ENCODE assay signal across 8 cellular contexts in genomic region chr17:74457146-74457819, GRCh38. TPM values are rescaled to one million over a fixed set of nuclear protein-coding genes. Genes with fewer than 3 reads are reported as not detected.
DNase-seq lines count a peak whose midpoint lies in the region; ATAC-seq and TF ChIP-seq lines count a peak whose summit lies in the region.

No MANE protein-coding gene starts in this region.

- ATAC-seq in RWPE2 (ENCODE audit: low read depth): no peak; the same call in 2 of the 3 replicates
- ATAC-seq in foreskin keratinocyte: peak; percentile 6
- ATAC-seq in HG02571 (IDR thresholded peaks at IDR 0.05; ENCODE audit: unreplicated experiment): no peak

- no peaks in the 10 kb centered on the region for H3K9me3 Mint-ChIP-seq in Calu3 (ENCODE audit: low read depth, unreplicated experiment)

- DNase-seq in Calu3 (peak; percentile 78), HuH-7.5 (ENCODE audit: low spot score) (peak; percentile 72), RWPE2 (ENCODE audit: low spot score) (no peak), foreskin keratinocyte (no peak), ovary (peak; percentile 69 to 90 (median 87)), transverse colon (peak; percentile 80)
- DNase-seq in activated effector memory CD4-positive, alpha-beta T cell treated with anti-CD3 and anti-CD28 coated beads, Interleukin-2, amount 50 U/mL, for 16 hours: peak; percentile 91

- H3K4me1 Mint-ChIP-seq in Calu3 (ENCODE audit: low read depth, unreplicated experiment): no peaks in the 10 kb centered on the region

- H3K27me3 ChIP-seq in RWPE2 (ENCODE audit: insufficient read depth, poor library complexity, severe bottlenecking) (peaks cover 4% of the 10 kb centered on the region), foreskin keratinocyte (peaks cover 26% of the 10 kb centered on the region), ovary (no peaks in the 10 kb centered on the region), transverse colon (no peaks in the 10 kb centered on the region)

- H3K9me3 ChIP-seq in RWPE2 (ENCODE audit: severe bottlenecking): no peaks in the 10 kb centered on the region
- no peaks in the 10 kb centered on the region for H3K9me3 ChIP-seq in ovary
- H3K9me3 ChIP-seq in transverse colon: no peaks in the 10 kb centered on the region

- BruUV-seq in Calu3 (replicated peaks; lab: Mats Ljungman, UMichigan): no TSS peak

- TF ChIP-seq CTCF in Calu3 (IDR thresholded peaks at IDR 0.05; ENCODE audit: unreplicated experiment) (peak; percentile 98), RWPE2 (IDR thresholded peaks at IDR 0.05; ENCODE audit: poor library complexity, severe bottlenecking) (peak; percentile 93), foreskin keratinocyte (conservative IDR thresholded peaks at IDR 0.05) (peak; percentile 94), ovary (IDR thresholded peaks at IDR 0.05) (peak; percentile 83 to 98 (median 96)), transverse colon (IDR thresholded peaks at IDR 0.05) (peak; percentile 95 to 99 (median 98))

- H3K36me3 Mint-ChIP-seq in Calu3 (ENCODE audit: insufficient read depth, unreplicated experiment): no peaks in the 10 kb centered on the region

- H3K27ac ChIP-seq in RWPE2 (ENCODE audit: poor library complexity, severe bottlenecking): no peak overlapping the region
- H3K27ac ChIP-seq in foreskin keratinocyte: no peak overlapping the region
- H3K27ac ChIP-seq in ovary: no peak overlapping the region
- H3K27ac ChIP-seq in transverse colon: no peak overlapping the region

- no peaks in the 10 kb centered on the region for H3K36me3 ChIP-seq in RWPE2 (ENCODE audit: low read depth)
- no peaks in the 10 kb centered on the region for H3K36me3 ChIP-seq in ovary
- no peaks in the 10 kb centered on the region for H3K36me3 ChIP-seq in transverse colon

- H3K4me1 ChIP-seq in RWPE2 (ENCODE audit: insufficient read depth, poor library complexity, severe bottlenecking): no peaks in the 10 kb centered on the region
- no peaks in the 10 kb centered on the region for H3K4me1 ChIP-seq in foreskin keratinocyte
- peaks cover 21% of the 10 kb centered on the region for H3K4me1 ChIP-seq in ovary (ENCODE audit: insufficient read depth)
- H3K4me1 ChIP-seq in transverse colon: peaks cover 15 to 35% (median 29%) of the 10 kb centered on the region in 4 donors

- CTCF ChIA-PET in Calu3 (lab: Charles Lee): interaction anchor here (1.3 to 2.5 kb wide), 4 partner anchors 18 to 89 kb away, joined by 5 to 27 read pairs (median 5); no protein-coding TSS in a partner anchor

- H3K27me3 Mint-ChIP-seq in Calu3 (ENCODE audit: unreplicated experiment): peaks cover 47% of the 10 kb centered on the region

- no peak overlapping the region for H3K4me3 Mint-ChIP-seq in Calu3 (ENCODE audit: low read depth, unreplicated experiment)

- intact Hi-C loops in Calu3 (cut with micrococcal nuclease; ENCODE audit: unreplicated experiment) (loop anchor here (1.0 to 5.0 kb wide), 3 partner anchors 35 to 78 kb away; no protein-coding TSS in a partner anchor), ovary (cut with DNase I) (loop anchor here in 2 of 4 donors (5.0 to 10.0 kb wide), 3 partner anchors 162 to 250 kb away; partner anchors contain the start of gene TTYH2 (in 1 of the 2)), transverse colon (cut with DNase I; ENCODE audit: low total_unique reads) (loop anchor here (1.0 kb wide), 1 partner anchor 78 kb away; no protein-coding TSS in a partner anchor)

- TF ChIP-seq EP300 in ovary (IDR thresholded peaks at IDR 0.05) (no peak), transverse colon (IDR thresholded peaks at IDR 0.05; ENCODE audit: low read depth) (no peak)

- H3K4me3 ChIP-seq in RWPE2 (ENCODE audit: severe bottlenecking): no peak overlapping the region
- no peak overlapping the region for H3K4me3 ChIP-seq in ovary
- no peak overlapping the region for H3K4me3 ChIP-seq in transverse colon

- peak; percentile 56 for TF ChIP-seq POLR2A in ovary (IDR thresholded peaks at IDR 0.05)
- no peak for TF ChIP-seq POLR2A in transverse colon (IDR thresholded peaks at IDR 0.05)

- no peak overlapping the region for H3K27ac Mint-ChIP-seq in Calu3 (ENCODE audit: unreplicated experiment)

- WGBS in ovary, 3 donors: 19 to 22% (median 20%) methylated on average over 18 of the region's 18 CpGs
- 24 to 46% methylated on average over 7 to 18 of the region's 18 CpGs for WGBS in transverse colon (ENCODE audit: low coverage in 1 of 2), 2 donors

- in situ Hi-C loops in transverse colon (cut with MboI; ENCODE audit: low pct_ligation_motif_present in 1 of 4, low pct_unique_long_range_greater_than_20kb in 1 of 4, low sequenced_read_pairs in 3 of 4): loop anchor here in 2 of 4 donors (5.0 to 10.0 kb wide), 2 partner anchors 80 to 252 kb away; partner anchors contain the start of gene RPL38 (in 1 of the 2)

RNA-seq across cellular contexts. Expression of gene CD300A, which starts 9.2 kb away (rescaled TPM):
- total RNA-seq in Calu3 (2022) (0.45 TPM in 1 of 2 replicates, not detected in the other), foreskin keratinocyte (not detected in 2 replicates), ovary (1 to 10 TPM; 1.4 to 5.5 (median 2.1) TPM), transverse colon (1 to 10 TPM in 2 of 4 donors, not detected in 2; 3.1 to 5.1 TPM)
- polyA plus RNA-seq in foreskin keratinocyte (not detected in 2 replicates), ovary (1 to 10 TPM; 1.5 to 4.8 TPM)

RNA-seq across cellular contexts. Expression of gene GPRC5C, which starts 25.4 kb away (rescaled TPM):
- total RNA-seq in Calu3 (2022) (37.3 and 48.7 TPM in 2 replicates), foreskin keratinocyte (9.3 and 17.6 TPM in 2 replicates), ovary (100 to 1,000 TPM in 1 of 7 donors, 10 to 100 TPM in 6; 39.7 to 133 (median 63.9) TPM), transverse colon (100 to 1,000 TPM in 3 of 4 donors, 10 to 100 TPM in 1; 62.5 to 263 (median 174) TPM)
- polyA plus RNA-seq in foreskin keratinocyte (12.2 and 19.2 TPM in 2 replicates), ovary (10 to 100 TPM in 1 of 2 donors, 1 to 10 TPM in 1; 3.7 to 59.1 TPM)

Comparison
In these comparisons a context has a peak if more than half of its experiments do, and no peak if none do; other contexts are left out.
1. DNase-seq: peak in Calu3 (single experiment), HuH-7.5 (single experiment), activated effector memory CD4-positive, alpha-beta T cell treated with anti-CD3 and anti-CD28 coated beads, Interleukin-2, amount 50 U/mL, for 16 hours (single experiment), ovary (5 of 5) and transverse colon (single experiment); none in RWPE2 (single experiment) and foreskin keratinocyte (0 of 2).
2. Peak in every context shown above with its lines, with median percentiles within 50 percentile points of each other: CTCF ChIP-seq.